Comparison of ENCODE assay signal across 16 cellular contexts in genomic region chr1:54982739-54983138, GRCh38. TPM values are rescaled to one million over a fixed set of nuclear protein-coding genes. Genes with fewer than 3 reads are reported as not detected.
DNase-seq lines count a peak whose midpoint lies in the region; ATAC-seq and TF ChIP-seq lines count a peak whose summit lies in the region.
"Had no signal": no experiment of that assay in that cellular context is flagged by ENCODE, and none has a peak within 500 bp of the region (broad histone marks: within the 10 kb centered on the region; RNA-seq: fewer than 3 reads in every experiment).

No MANE protein-coding gene starts in this region.

- peaks cover 29% of the 10 kb centered on the region for H3K27me3 Mint-ChIP-seq in neural progenitor cell (ENCODE audit: insufficient read depth, low read depth)

- DNase-seq in DMS 273 (lab: John Stamatoyannopoulos, UW; ENCODE audit: unreplicated experiment) (peak; percentile 60), DMS 273 treated with DMSO at 0.1 percent for 48 hours (lab: John Stamatoyannopoulos, UW) (no peak), NCI-H2029 (lab: John Stamatoyannopoulos, UW) (peak; percentile 94), NCI-H82 treated with DMSO at 0.1 percent for 48 hours (lab: John Stamatoyannopoulos, UW; ENCODE audit: unreplicated experiment) (peak; percentile 66), neural progenitor cell (ENCODE audit: low spot score) (no peak), nucleus accumbens (lab: John Stamatoyannopoulos, UW) (no peak)
- DNase-seq in activated CD4-positive, alpha-beta T cell treated with anti-CD3 and anti-CD28 coated beads, Interleukin-2, amount 50 U/mL, for 48 hours, result no peak
- DNase-seq: mucosa of descending colon; stimulated activated CD4-positive, alpha-beta T cell treated with anti-CD3 and anti-CD28 coated beads, Interleukin-12 subunit alpha, Interleukin-12 subunit beta, amount 100 ng/mL, for 4 hours; testis had no signal

- H3K4me1 Mint-ChIP-seq in neural progenitor cell, result peaks cover 26% of the 10 kb centered on the region
- H3K4me1 Mint-ChIP-seq: activated naive CD4-positive, alpha-beta T cell treated with anti-CD3 and anti-CD28 coated beads, Interleukin-2, amount 50 U/mL, for 24 hours had no signal

- no peak overlapping the region for H3K27ac Mint-ChIP-seq in neural progenitor cell
- H3K27ac Mint-ChIP-seq: activated naive CD4-positive, alpha-beta T cell treated with anti-CD3 and anti-CD28 coated beads, Interleukin-2, amount 50 U/mL, for 24 hours had no signal

- ATAC-seq in HG03159 (IDR thresholded peaks at IDR 0.05; ENCODE audit: unreplicated experiment), result no peak
- ATAC-seq: mucosa of descending colon had no signal

- H2AFZ ChIP-seq in neural progenitor cell (replicated peaks), result no peak overlapping the region

- no peak overlapping the region for H3K4me3 ChIP-seq in neural progenitor cell
- H3K4me3 ChIP-seq: cardiac muscle cell, mucosa of descending colon, testis had no signal

- H4K20me1 ChIP-seq in neural progenitor cell (ENCODE audit: low read depth), result no peaks in the 10 kb centered on the region

- no peak overlapping the region for H3K4me3 Mint-ChIP-seq in neural progenitor cell
- H3K4me3 Mint-ChIP-seq: activated naive CD4-positive, alpha-beta T cell treated with anti-CD3 and anti-CD28 coated beads, Interleukin-2, amount 50 U/mL, for 24 hours had no signal

- H3K36me3 Mint-ChIP-seq in neural progenitor cell, result no peaks in the 10 kb centered on the region
- H3K36me3 Mint-ChIP-seq: activated naive CD4-positive, alpha-beta T cell treated with anti-CD3 and anti-CD28 coated beads, Interleukin-2, amount 50 U/mL, for 24 hours had no signal

- H3K79me2 ChIP-seq in neural progenitor cell (ENCODE audit: low read depth), result no peaks in the 10 kb centered on the region

- no peak overlapping the region for H3K27ac ChIP-seq in neural progenitor cell
- H3K27ac ChIP-seq: 22Rv1, cardiac muscle cell, testis had no signal

- no peaks in the 10 kb centered on the region for H3F3A ChIP-seq in neural progenitor cell (ENCODE audit: low read depth)

- H3K36me3 ChIP-seq in neural progenitor cell, result no peaks in the 10 kb centered on the region
- H3K36me3 ChIP-seq: cardiac muscle cell had no signal

- no peaks in the 10 kb centered on the region for H3K9me3 ChIP-seq in neural progenitor cell (ENCODE audit: low read depth)
- H3K9me3 ChIP-seq: mucosa of descending colon, testis had no signal

- peak; percentile 17 for TF ChIP-seq CTCF in neural progenitor cell (IDR thresholded peaks at IDR 0.05)

- H3K9ac ChIP-seq in neural progenitor cell, result no peak overlapping the region

- H3K27me3 ChIP-seq in neural progenitor cell, result peaks cover 49% of the 10 kb centered on the region
- H3K27me3 ChIP-seq: testis had no signal

- H3K4me2 ChIP-seq in neural progenitor cell, result no peak overlapping the region

- peaks cover 2% of the 10 kb centered on the region for H3K9me3 Mint-ChIP-seq in neural progenitor cell
- H3K9me3 Mint-ChIP-seq: activated naive CD4-positive, alpha-beta T cell treated with anti-CD3 and anti-CD28 coated beads, Interleukin-2, amount 50 U/mL, for 24 hours had no signal

- no peaks in the 10 kb centered on the region for H3K4me1 ChIP-seq in neural progenitor cell
- H3K4me1 ChIP-seq: testis had no signal

RNA-seq across cellular contexts. Expression of gene TMEM61, which starts 2.3 kb away (rescaled TPM):
- total RNA-seq in neural progenitor cell (ENCODE audit: low replicate concordance), result not detected in 2 replicates
- total RNA-seq: cardiac muscle cell, endothelial cell of umbilical vein, NCI-H460 had no signal

RNA-seq across cellular contexts. Expression of gene BSND, which starts 16.0 kb away (rescaled TPM):
- not detected in 2 replicates for total RNA-seq in neural progenitor cell (ENCODE audit: low replicate concordance)
- total RNA-seq: cardiac muscle cell, endothelial cell of umbilical vein, mucosa of descending colon, NCI-H460 had no signal

RNA-seq across cellular contexts. Expression of gene PCSK9, which starts 56.6 kb away (rescaled TPM):
- total RNA-seq in neural progenitor cell (ENCODE audit: low replicate concordance), result 4.5 and 13.7 TPM in 2 replicates
- total RNA-seq: NCI-H460 had no signal

Comparison
In these comparisons a context has a peak if more than half of its experiments do, and no peak if none do; other contexts are left out.
1. DNase-seq: peak in DMS 273 (single experiment), NCI-H2029 (single experiment) and NCI-H82 treated with DMSO at 0.1 percent for 48 hours (single experiment); none in DMS 273 treated with DMSO at 0.1 percent for 48 hours (single experiment), neural progenitor cell (single experiment), activated CD4-positive, alpha-beta T cell treated with anti-CD3 and anti-CD28 coated beads, Interleukin-2, amount 50 U/mL, for 48 hours (0 of 2) and nucleus accumbens (0 of 56).